8 cellular contexts compared by ENCODE assay signal in the genomic region with DNA sequence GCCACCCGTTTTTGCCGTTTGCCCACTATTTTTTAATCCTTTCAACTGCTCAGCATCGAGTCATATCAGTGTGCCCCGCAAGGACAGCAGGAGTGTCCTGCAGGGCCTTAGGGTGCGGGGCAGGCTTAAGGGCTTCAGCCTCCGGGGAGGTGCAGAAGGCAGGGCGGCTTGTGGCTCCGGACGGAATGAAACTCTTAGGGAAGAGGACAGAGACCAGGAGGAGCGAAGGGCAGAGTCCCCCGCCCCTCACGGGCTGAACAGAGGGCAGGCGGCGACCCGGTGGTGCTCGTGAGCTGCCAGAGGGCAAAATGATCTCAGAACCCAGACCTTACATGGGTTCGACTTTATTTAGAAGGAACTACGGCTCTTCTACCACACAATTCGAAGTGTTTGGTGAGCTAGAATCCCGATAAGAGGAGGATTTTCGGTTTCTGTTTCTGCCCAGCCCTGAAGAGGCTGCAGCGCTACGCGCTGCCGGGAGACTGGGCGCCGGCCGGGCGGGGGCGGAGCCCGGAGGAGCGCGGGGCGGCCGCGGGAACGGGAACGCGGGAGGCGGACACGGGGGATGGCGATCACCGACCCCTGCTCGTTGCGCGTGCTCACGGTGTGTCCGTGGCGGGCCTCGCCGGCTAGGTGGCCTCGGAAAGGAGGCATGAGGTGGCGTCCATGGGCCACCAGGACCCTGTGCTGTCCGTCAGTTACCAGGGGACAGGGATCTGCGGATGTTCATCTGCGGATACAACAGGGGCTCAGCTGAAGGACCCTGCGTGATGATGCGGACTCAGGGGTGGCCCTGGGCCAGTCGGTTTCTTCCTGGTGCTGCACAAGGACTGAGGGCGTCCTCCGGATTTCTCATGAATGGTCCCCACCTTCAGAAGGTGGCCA. TPM values are rescaled to one million over a fixed set of nuclear protein-coding genes. Genes with fewer than 3 reads are reported as not detected.
DNase-seq lines count a peak whose midpoint lies in the region; ATAC-seq and TF ChIP-seq lines count a peak whose summit lies in the region.

No MANE protein-coding gene starts in this region.

- H3K27ac ChIP-seq in OCI-LY3 (ENCODE audit: low read length), result peak overlapping the region; percentile 24; the same call in 1 of the 2 replicates
- H3K27ac ChIP-seq in substantia nigra (ENCODE audit: low read depth, low read length, poor library complexity, severe bottlenecking), result peak overlapping the region; percentile 83

- no peak for TF ChIP-seq CTCF in CD14-positive monocyte (IDR thresholded peaks at IDR 0.05)
- no peak for TF ChIP-seq CTCF in OCI-LY3 (IDR thresholded peaks at IDR 0.05; ENCODE audit: low read depth, low read length)
- TF ChIP-seq CTCF in fibroblast of mammary gland (conservative IDR thresholded peaks at IDR 0.05; ENCODE audit: control insufficient read depth, insufficient read depth, low read depth, low read length), result no peak

- POLR2A ChIA-PET in naive thymus-derived CD8-positive, alpha-beta T cell (lab: Charles Lee), result interaction anchor here (0.6 to 1.6 kb wide), 7 partner anchors 17 to 342 kb away, joined by 3 to 6 read pairs (median 4); a partner anchor contains a TSS

- no peaks in the 10 kb centered on the region for H3K36me3 ChIP-seq in OCI-LY3 (replicated peaks; ENCODE audit: low read depth, low read length)

- intact Hi-C loops in CD14-positive monocyte (cut with micrococcal nuclease), result loop anchor here (5.0 to 10.0 kb wide), 7 partner anchors 36 to 386 kb away; a partner anchor contains a TSS

- DNase-seq in CD14-positive monocyte (ENCODE audit: low spot score), result no peak
- DNase-seq in fibroblast of mammary gland (ENCODE audit: low read depth), result peak; percentile 45
- DNase-seq in naive thymus-derived CD8-positive, alpha-beta T cell, result peak; percentile 34 to 70 (median 60)
- DNase-seq in substantia nigra (lab: John Stamatoyannopoulos, UW), result peak in 34 of 49 donors; percentile 11 to 71 (median 44)

- H3K9me3 ChIP-seq in OCI-LY3 (ENCODE audit: insufficient read depth, low read length), result no peaks in the 10 kb centered on the region

- peaks cover 7% of the 10 kb centered on the region for H3K79me2 ChIP-seq in OCI-LY3 (ENCODE audit: low read length)

- H3K4me3 Mint-ChIP-seq in CD14-positive monocyte, result peak overlapping the region; percentile 100
- peak overlapping the region; percentile 100 for H3K4me3 Mint-ChIP-seq in activated T-helper 17 cell treated with anti-CD3 and anti-CD28 coated beads, Interleukin-2, amount 50 U/mL, for 72 hours
- peak overlapping the region; percentile 93 to 100 (median 100) for H3K4me3 Mint-ChIP-seq in naive thymus-derived CD8-positive, alpha-beta T cell

- peak overlapping the region; percentile 99 for H3K4me2 ChIP-seq in OCI-LY3 (ENCODE audit: low read length)

- H2AFZ ChIP-seq in OCI-LY3 (ENCODE audit: low read depth, low read length), result peak overlapping the region; percentile 88

- peak overlapping the region; percentile 99 to 100 (median 99) for H3K27ac Mint-ChIP-seq in CD14-positive monocyte
- peak overlapping the region; percentile 98 for H3K27ac Mint-ChIP-seq in activated T-helper 17 cell treated with anti-CD3 and anti-CD28 coated beads, Interleukin-2, amount 50 U/mL, for 72 hours
- H3K27ac Mint-ChIP-seq in naive thymus-derived CD8-positive, alpha-beta T cell, result peak overlapping the region; percentile 96 to 100 (median 98)

- ATAC-seq in GM19043 (IDR thresholded peaks at IDR 0.05; ENCODE audit: low read depth, unreplicated experiment) (peak; percentile 39), HG03175 (IDR thresholded peaks at IDR 0.05; ENCODE audit: unreplicated experiment) (peak; percentile 62)
- ATAC-seq in activated T-helper 17 cell treated with anti-CD3 and anti-CD28 coated beads, Interleukin-2, amount 50 U/mL, for 72 hours (replicated peaks), result peak; percentile 82
- peak; percentile 67 to 69 for ATAC-seq in naive thymus-derived CD8-positive, alpha-beta T cell

- H3K27me3 ChIP-seq in OCI-LY3 (ENCODE audit: low read depth, low read length), result no peaks in the 10 kb centered on the region

- no peaks in the 10 kb centered on the region for H4K20me1 ChIP-seq in OCI-LY3 (ENCODE audit: insufficient read depth, low read length)

- H3K27me3 Mint-ChIP-seq in CD14-positive monocyte (ENCODE audit: low read depth in 3 of 3), result peaks cover 0 to 2% (median 0%) of the 10 kb centered on the region in 3 donors
- no peaks in the 10 kb centered on the region for H3K27me3 Mint-ChIP-seq in activated T-helper 17 cell treated with anti-CD3 and anti-CD28 coated beads, Interleukin-2, amount 50 U/mL, for 72 hours
- H3K27me3 Mint-ChIP-seq in naive thymus-derived CD8-positive, alpha-beta T cell, result no peaks in the 10 kb centered on the region

- H3K9ac ChIP-seq in OCI-LY3 (ENCODE audit: low read length), result peak overlapping the region; percentile 90

- peaks cover 3 to 6% of the 10 kb centered on the region in 2 donors for H3K36me3 Mint-ChIP-seq in CD14-positive monocyte
- H3K36me3 Mint-ChIP-seq in activated T-helper 17 cell treated with anti-CD3 and anti-CD28 coated beads, Interleukin-2, amount 50 U/mL, for 72 hours (ENCODE audit: low read depth), result no peaks in the 10 kb centered on the region
- H3K36me3 Mint-ChIP-seq in naive thymus-derived CD8-positive, alpha-beta T cell, result peaks cover 0 to 3% (median under 1%) of the 10 kb centered on the region in 3 donors

- H3K4me3 ChIP-seq in OCI-LY3 (ENCODE audit: low read length), result peak overlapping the region; percentile 90
- peak overlapping the region; percentile 72 for H3K4me3 ChIP-seq in fibroblast of mammary gland (ENCODE audit: control insufficient read depth, low read depth, low read length)

- peaks cover 26% of the 10 kb centered on the region for H3K4me1 ChIP-seq in OCI-LY3 (ENCODE audit: low read length)

- peaks cover 0 to 2% (median 0%) of the 10 kb centered on the region in 7 donors for H3K9me3 Mint-ChIP-seq in CD14-positive monocyte
- H3K9me3 Mint-ChIP-seq in activated T-helper 17 cell treated with anti-CD3 and anti-CD28 coated beads, Interleukin-2, amount 50 U/mL, for 72 hours, result no peaks in the 10 kb centered on the region
- no peaks in the 10 kb centered on the region for H3K9me3 Mint-ChIP-seq in naive thymus-derived CD8-positive, alpha-beta T cell

- H3K4me1 Mint-ChIP-seq in CD14-positive monocyte, result peaks cover 59% of the 10 kb centered on the region
- peaks cover 13% of the 10 kb centered on the region for H3K4me1 Mint-ChIP-seq in activated T-helper 17 cell treated with anti-CD3 and anti-CD28 coated beads, Interleukin-2, amount 50 U/mL, for 72 hours
- peaks cover 37 to 89% (median 85%) of the 10 kb centered on the region in 4 donors for H3K4me1 Mint-ChIP-seq in naive thymus-derived CD8-positive, alpha-beta T cell

RNA-seq across cellular contexts. Expression of a gene that starts 4.3 kb away (rescaled TPM):
- polyA plus RNA-seq in CD14-positive monocyte, result 10 to 100 TPM; 68.1 to 97.4 TPM
- 100 to 1,000 TPM; 131 to 175 TPM for total RNA-seq in activated T-helper 17 cell treated with anti-CD3 and anti-CD28 coated beads, Interleukin-2, amount 50 U/mL, for 72 hours
- 100 to 1,000 TPM; 209 to 221 TPM for total RNA-seq in naive thymus-derived CD8-positive, alpha-beta T cell
- polyA plus RNA-seq in naive thymus-derived CD8-positive, alpha-beta T cell, result 100 to 1,000 TPM in 1 of 3 donors, 10 to 100 TPM in 2; 81.0 to 174 (median 91.1) TPM
